In the genomic region with DNA sequence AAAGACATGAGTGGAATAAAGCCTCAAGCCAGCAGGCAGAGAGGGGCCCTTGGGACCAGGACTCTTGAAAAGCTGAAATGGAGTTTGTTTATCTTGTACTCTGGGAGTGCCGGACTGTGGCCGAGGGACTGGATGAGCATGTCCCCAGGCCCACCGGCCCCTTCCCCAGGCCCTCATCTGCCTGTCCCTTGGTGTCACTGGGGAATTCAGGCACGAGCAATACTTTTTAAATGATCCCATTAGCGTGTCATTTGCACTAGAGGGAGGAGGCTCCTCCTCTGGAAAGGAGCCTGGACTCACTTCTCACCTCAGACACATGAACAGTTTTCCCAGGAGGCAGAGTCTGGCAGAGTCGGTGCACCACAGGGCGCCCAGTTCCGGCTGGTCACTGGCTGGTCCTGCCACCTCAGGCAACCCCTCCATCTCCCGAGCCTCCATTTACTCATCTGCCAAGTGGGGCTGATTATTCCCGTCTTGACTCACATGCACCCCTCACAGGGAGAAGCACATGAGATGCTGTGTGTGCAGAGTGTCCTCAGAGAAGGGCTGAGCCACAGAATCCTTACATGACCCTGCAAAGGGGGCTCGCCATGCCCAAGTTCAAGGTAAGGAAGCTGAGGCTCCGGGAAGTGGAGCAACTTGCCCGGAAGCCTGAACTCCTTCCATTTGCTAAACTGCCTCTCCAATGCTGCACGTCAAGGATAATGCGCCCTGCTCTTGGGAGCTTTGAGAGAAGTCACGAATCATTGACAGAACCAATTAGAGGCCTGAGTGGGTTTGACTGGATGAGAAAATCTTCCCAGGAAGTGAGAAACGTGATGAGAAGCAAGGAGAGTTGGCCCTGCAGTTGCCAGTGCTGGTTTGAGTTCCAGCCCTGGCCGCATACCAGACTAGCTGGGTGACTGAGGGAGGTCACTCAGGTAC, we compare ENCODE assay signal across 1 cellular context.
TF ChIP-seq lines count a peak whose summit lies in the region.

No MANE protein-coding gene starts in this region.

TF ChIP-seq in H1, 55 proteins besides CTCF, POLR2A, EP300 and RAD21:
- TF ChIP-seq HDAC2 (IDR thresholded peaks at IDR 0.05; ENCODE audit: borderline replicate concordance in 1 of 2, low read depth in 2 of 2, low read length in 2 of 2) (no peak), CHD1 (IDR thresholded peaks at IDR 0.05; ENCODE audit: low read depth, low read length) (no peak), HDAC6 (IDR thresholded peaks at IDR 0.05; ENCODE audit: low read depth, low read length) (no peak), KDM5A (IDR thresholded peaks at IDR 0.05; ENCODE audit: low read length) (no peak), JUN (IDR thresholded peaks at IDR 0.05; ENCODE audit: low read depth, low read length) (no peak), TCF12 (IDR thresholded peaks at IDR 0.05; ENCODE audit: low read depth, low read length) (no peak), E2F6 (IDR thresholded peaks at IDR 0.05) (no peak), FOSL1 (IDR thresholded peaks at IDR 0.05; ENCODE audit: insufficient read depth, low read depth, low read length) (no peak), SP4 (IDR thresholded peaks at IDR 0.05; ENCODE audit: low read length) (no peak), PHF8 (conservative IDR thresholded peaks at IDR 0.05; ENCODE audit: low read depth, low read length) (no peak), CBX5 (IDR thresholded peaks at IDR 0.05; ENCODE audit: low read depth, low read length) (no peak), CEBPB (IDR thresholded peaks at IDR 0.05; ENCODE audit: low read depth, low read length) (no peak), SRF (IDR thresholded peaks at IDR 0.05; ENCODE audit: low read depth, low read length) (no peak), ASH2L (IDR thresholded peaks at IDR 0.05; ENCODE audit: low read length) (no peak), RXRA (IDR thresholded peaks at IDR 0.05; ENCODE audit: insufficient read depth, low read depth, low read length) (no peak), MAFK (IDR thresholded peaks at IDR 0.05; ENCODE audit: low read depth, low read length) (no peak), NANOG (IDR thresholded peaks at IDR 0.05; ENCODE audit: insufficient read depth, low read depth, low read length, poor library complexity, severe bottlenecking) (no peak)
- TF ChIP-seq, protein P1, sequence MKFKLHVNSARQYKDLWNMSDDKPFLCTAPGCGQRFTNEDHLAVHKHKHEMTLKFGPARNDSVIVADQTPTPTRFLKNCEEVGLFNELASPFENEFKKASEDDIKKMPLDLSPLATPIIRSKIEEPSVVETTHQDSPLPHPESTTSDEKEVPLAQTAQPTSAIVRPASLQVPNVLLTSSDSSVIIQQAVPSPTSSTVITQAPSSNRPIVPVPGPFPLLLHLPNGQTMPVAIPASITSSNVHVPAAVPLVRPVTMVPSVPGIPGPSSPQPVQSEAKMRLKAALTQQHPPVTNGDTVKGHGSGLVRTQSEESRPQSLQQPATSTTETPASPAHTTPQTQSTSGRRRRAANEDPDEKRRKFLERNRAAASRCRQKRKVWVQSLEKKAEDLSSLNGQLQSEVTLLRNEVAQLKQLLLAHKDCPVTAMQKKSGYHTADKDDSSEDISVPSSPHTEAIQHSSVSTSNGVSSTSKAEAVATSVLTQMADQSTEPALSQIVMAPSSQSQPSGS (IDR thresholded peaks at IDR 0.05; ENCODE audit: low read length): no peak
- TF ChIP-seq, protein P2, sequence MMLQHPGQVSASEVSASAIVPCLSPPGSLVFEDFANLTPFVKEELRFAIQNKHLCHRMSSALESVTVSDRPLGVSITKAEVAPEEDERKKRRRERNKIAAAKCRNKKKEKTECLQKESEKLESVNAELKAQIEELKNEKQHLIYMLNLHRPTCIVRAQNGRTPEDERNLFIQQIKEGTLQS (IDR thresholded peaks at IDR 0.05; ENCODE audit: insufficient read depth, low read depth, low read length): no peak
